In genomic region chrX:149903889-149904748, GRCh38 we compare ENCODE assay signal across 8 cellular contexts. TPM values are rescaled to one million over a fixed set of nuclear protein-coding genes. Genes with fewer than 3 reads are reported as not detected.
A peak's percentile ranks its signal among the peaks of the same experiment; 100 is the strongest.
DNase-seq lines count a peak whose midpoint lies in the region; ATAC-seq and TF ChIP-seq lines count a peak whose summit lies in the region.

No MANE protein-coding gene starts in this region.

- peak; percentile 31; the same call in 1 of the 2 replicates for TF ChIP-seq CTCF in A673 (conservative IDR thresholded peaks at IDR 0.05; ENCODE audit: low read depth, low read length)
- peak; percentile 38 for TF ChIP-seq CTCF in brain microvascular endothelial cell (IDR thresholded peaks at IDR 0.05; ENCODE audit: low read depth, low read length, missing control alignments)

- POLR2A ChIA-PET in A673 (lab: Charles Lee; ENCODE audit: low non-redundant PET): no interaction called here

- intact Hi-C loops in A673 (cut with micrococcal nuclease; ENCODE audit: unreplicated experiment): no loop called here

- DNase-seq in A673 (ENCODE audit: low spot score) (peak; percentile 18), brain microvascular endothelial cell (peak; percentile 14), renal cortical epithelial cell (ENCODE audit: low read depth) (peak; percentile 30), DMS79 treated with DMSO at 0.1 percent for 48 hours (lab: John Stamatoyannopoulos, UW) (no peak), NCI-H187 (lab: John Stamatoyannopoulos, UW) (no peak)
- DNase-seq in stimulated activated CD4-positive, alpha-beta T cell treated with anti-CD3 and anti-CD28 coated beads, Interleukin-15, amount 100 ng/mL, for 24 hours: no peak

- H3K4me3 ChIP-seq in A673 (ENCODE audit: low read depth, low read length, poor library complexity, severe bottlenecking): peak overlapping the region; percentile 12
- peak overlapping the region; percentile 18 for H3K4me3 ChIP-seq in brain microvascular endothelial cell (ENCODE audit: low read depth, low read length)

- CTCF ChIA-PET in A673 (lab: Charles Lee): no interaction called here

- peak; percentile 83 for ATAC-seq in GM19395 (IDR thresholded peaks at IDR 0.05; ENCODE audit: unreplicated experiment)
- peak; percentile 81 for ATAC-seq in HG03354 (IDR thresholded peaks at IDR 0.05; ENCODE audit: poor library complexity, severe bottlenecking, unreplicated experiment)

- H3K9me3 ChIP-seq in A673 (ENCODE audit: low read depth, low read length, poor library complexity, severe bottlenecking): no peaks in the 10 kb centered on the region

- H3K27me3 ChIP-seq in A673 (replicated peaks; ENCODE audit: insufficient read depth, low read depth, low read length, poor library complexity): no peaks in the 10 kb centered on the region
- H3K27me3 ChIP-seq in brain microvascular endothelial cell (replicated peaks): no peaks in the 10 kb centered on the region

- no peaks in the 10 kb centered on the region for H3K36me3 ChIP-seq in A673 (ENCODE audit: insufficient read depth, low read length, poor library complexity, severe bottlenecking)
- H3K36me3 ChIP-seq in brain microvascular endothelial cell (replicated peaks): no peaks in the 10 kb centered on the region

- in situ Hi-C loops in brain microvascular endothelial cell (cut with HindIII; ENCODE audit: low pct_ligation_motif_present, low sequenced_read_pairs): no loop called here

- no peaks in the 10 kb centered on the region for H3K4me1 ChIP-seq in A673 (ENCODE audit: insufficient read depth, low read length, poor library complexity, severe bottlenecking)

- no peak overlapping the region for H3K27ac ChIP-seq in A673 (ENCODE audit: low read depth, low read length, poor library complexity, severe bottlenecking)
- H3K27ac ChIP-seq in brain microvascular endothelial cell: no peak overlapping the region

- BruUV-seq in A673 (replicated peaks; lab: Mats Ljungman, UMichigan): no TSS peak

RNA-seq across cellular contexts. Expression of gene MAGEA8, which starts 23.1 kb away (rescaled TPM):
- total RNA-seq in A673 (2021): not detected in 2 replicates
- not detected in 2 replicates for total RNA-seq in renal cortical epithelial cell

RNA-seq across cellular contexts. Expression of gene HSFX4, which starts 25.3 kb away (rescaled TPM):
- total RNA-seq in A673 (2021) (not detected in 2 replicates), renal cortical epithelial cell (not detected in 2 replicates)

RNA-seq across cellular contexts. Expression of gene EOLA2, which starts 34.2 kb away (rescaled TPM):
- 27.8 and 33.8 TPM in 2 replicates for total RNA-seq in A673 (2021)
- total RNA-seq in renal cortical epithelial cell: 12.5 and 14.4 TPM in 2 replicates

Comparison
In these comparisons a context has a peak if more than half of its experiments do, and no peak if none do; other contexts are left out.
1. DNase-seq: peak in A673 (single experiment), brain microvascular endothelial cell (single experiment) and renal cortical epithelial cell (single experiment); none in DMS79 treated with DMSO at 0.1 percent for 48 hours (single experiment), NCI-H187 (0 of 2) and stimulated activated CD4-positive, alpha-beta T cell treated with anti-CD3 and anti-CD28 coated beads, Interleukin-15, amount 100 ng/mL, for 24 hours (single experiment).